ENCODE assay signal across 9 cellular contexts in genomic region chr1:55217226-55217996, GRCh38. TPM values are rescaled to one million over a fixed set of nuclear protein-coding genes. Genes with fewer than 3 reads are reported as not detected.
A peak's percentile ranks its signal among the peaks of the same experiment; 100 is the strongest.
DNase-seq lines count a peak whose midpoint lies in the region; ATAC-seq and TF ChIP-seq lines count a peak whose summit lies in the region.
"Had no signal": no experiment of that assay in that cellular context is flagged by ENCODE, and none has a peak within 500 bp of the region (broad histone marks: within the 10 kb centered on the region; RNA-seq: fewer than 3 reads in every experiment).

No MANE protein-coding gene starts in this region.

- H3K27me3 Mint-ChIP-seq in activated naive CD4-positive, alpha-beta T cell treated with anti-CD3 and anti-CD28 coated beads, Interleukin-2, amount 10 ng/mL, durations not matched to agents 7 days and 5 days: no peaks in the 10 kb centered on the region
- no peaks in the 10 kb centered on the region for H3K27me3 Mint-ChIP-seq in stimulated activated naive CD8-positive, alpha-beta T cell treated with anti-CD3 and anti-CD28 coated beads, Interleukin-15, Interleukin-2, amounts not matched to agents 100 ng/mL and 50 ng/mL, for 24 hours

- H3K36me3 ChIP-seq in fibroblast of lung (ENCODE audit: control insufficient read depth, insufficient read depth, low read length): no peaks in the 10 kb centered on the region

- H3K4me2 ChIP-seq in fibroblast of lung (ENCODE audit: extremely low read depth, insufficient read depth, low read length): peak overlapping the region; percentile 42

- TF ChIP-seq CTCF in fibroblast of lung (conservative IDR thresholded peaks at IDR 0.05 in 1 of 2, IDR thresholded peaks at IDR 0.05 in 1 of 2; ENCODE audit: low read depth in 1 of 2, low read length in 2 of 2): no peak

- H3K4me3 Mint-ChIP-seq in activated naive CD4-positive, alpha-beta T cell treated with anti-CD3 and anti-CD28 coated beads, Interleukin-2, amount 10 ng/mL, durations not matched to agents 7 days and 5 days: peak overlapping the region; percentile 3
- H3K4me3 Mint-ChIP-seq in stimulated activated naive CD8-positive, alpha-beta T cell treated with anti-CD3 and anti-CD28 coated beads, Interleukin-15, Interleukin-2, amounts not matched to agents 100 ng/mL and 50 ng/mL, for 24 hours: peak overlapping the region; percentile 69

- no peak for ATAC-seq in esophagus mucosa

- no peaks in the 10 kb centered on the region for H3K27me3 ChIP-seq in fibroblast of lung (ENCODE audit: control insufficient read depth, insufficient read depth, low read length)
- H3K27me3 ChIP-seq: SJSA1 had no signal

- H3K4me1 ChIP-seq in fibroblast of lung (ENCODE audit: control insufficient read depth, extremely low read depth, insufficient read depth, low read length): peaks cover 9% of the 10 kb centered on the region

- H3K9ac ChIP-seq in fibroblast of lung (ENCODE audit: insufficient read depth, low read length): no peak overlapping the region

- H3K4me1 Mint-ChIP-seq in activated naive CD4-positive, alpha-beta T cell treated with anti-CD3 and anti-CD28 coated beads, Interleukin-2, amount 10 ng/mL, durations not matched to agents 7 days and 5 days: peaks cover 45% of the 10 kb centered on the region
- peaks cover 47% of the 10 kb centered on the region for H3K4me1 Mint-ChIP-seq in stimulated activated naive CD8-positive, alpha-beta T cell treated with anti-CD3 and anti-CD28 coated beads, Interleukin-15, Interleukin-2, amounts not matched to agents 100 ng/mL and 50 ng/mL, for 24 hours (ENCODE audit: low read depth)

- CTCF ChIA-PET in activated naive CD4-positive, alpha-beta T cell treated with anti-CD3 and anti-CD28 coated beads, Interleukin-2, amount 10 ng/mL, durations not matched to agents 7 days and 5 days (lab: Charles Lee): no interaction called here

- H3K36me3 Mint-ChIP-seq in activated naive CD4-positive, alpha-beta T cell treated with anti-CD3 and anti-CD28 coated beads, Interleukin-2, amount 10 ng/mL, durations not matched to agents 7 days and 5 days: peaks cover 2% of the 10 kb centered on the region
- no peaks in the 10 kb centered on the region for H3K36me3 Mint-ChIP-seq in stimulated activated naive CD8-positive, alpha-beta T cell treated with anti-CD3 and anti-CD28 coated beads, Interleukin-15, Interleukin-2, amounts not matched to agents 100 ng/mL and 50 ng/mL, for 24 hours (ENCODE audit: low read depth)

- no peak overlapping the region for H3K4me3 ChIP-seq in fibroblast of lung (replicated peaks in 1 of 4; ENCODE audit: control extremely low read depth in 1 of 4, insufficient read depth in 1 of 4, low read depth in 3 of 4, low read length in 4 of 4)
- H3K4me3 ChIP-seq: SJSA1 had no signal

- H3K27ac Mint-ChIP-seq in activated naive CD4-positive, alpha-beta T cell treated with anti-CD3 and anti-CD28 coated beads, Interleukin-2, amount 10 ng/mL, durations not matched to agents 7 days and 5 days: peak overlapping the region; percentile 46
- H3K27ac Mint-ChIP-seq in stimulated activated naive CD8-positive, alpha-beta T cell treated with anti-CD3 and anti-CD28 coated beads, Interleukin-15, Interleukin-2, amounts not matched to agents 100 ng/mL and 50 ng/mL, for 24 hours: peak overlapping the region; percentile 92

- no peaks in the 10 kb centered on the region for H3K9me3 ChIP-seq in fibroblast of lung (ENCODE audit: control insufficient read depth, insufficient read depth, low read depth, low read length)

- H4K20me1 ChIP-seq in fibroblast of lung (ENCODE audit: control insufficient read depth, extremely low read depth, insufficient read depth, low read length): no peaks in the 10 kb centered on the region

- H3K27ac ChIP-seq in fibroblast of lung (ENCODE audit: insufficient read depth, low read length): no peak overlapping the region
- H3K27ac ChIP-seq: SJSA1 had no signal

- no peak for DNase-seq in activated naive CD4-positive, alpha-beta T cell treated with anti-CD3 and anti-CD28 coated beads, Interleukin-2, amount 10 ng/mL, durations not matched to agents 7 days and 5 days
- no peak for DNase-seq in activated naive CD4-positive, alpha-beta T cell (lab: John Stamatoyannopoulos, UW)
- no peak for DNase-seq in fibroblast of lung (ENCODE audit: low read depth in 2 of 2)
- no peak for DNase-seq in NCI-H1048 (lab: John Stamatoyannopoulos, UW)
- DNase-seq in SHP77 (lab: John Stamatoyannopoulos, UW): no peak

- H3K9me3 Mint-ChIP-seq in activated naive CD4-positive, alpha-beta T cell treated with anti-CD3 and anti-CD28 coated beads, Interleukin-2, amount 10 ng/mL, durations not matched to agents 7 days and 5 days: no peaks in the 10 kb centered on the region
- H3K9me3 Mint-ChIP-seq in stimulated activated naive CD8-positive, alpha-beta T cell treated with anti-CD3 and anti-CD28 coated beads, Interleukin-15, Interleukin-2, amounts not matched to agents 100 ng/mL and 50 ng/mL, for 24 hours: no peaks in the 10 kb centered on the region

- H3K79me2 ChIP-seq in fibroblast of lung (ENCODE audit: control insufficient read depth, insufficient read depth, low read length): peaks cover 32% of the 10 kb centered on the region

- H2AFZ ChIP-seq in fibroblast of lung (ENCODE audit: low read length): peak overlapping the region; percentile 69

TF ChIP-seq in PFSK-1, 5 proteins besides CTCF, POLR2A, EP300 and RAD21:
- TF ChIP-seq SIN3A (IDR thresholded peaks at IDR 0.05; ENCODE audit: borderline replicate concordance, insufficient read depth, low read length): peak; percentile 63; the same call in 1 of the 2 replicates
- peak; percentile 17; the same call in 1 of the 2 replicates for TF ChIP-seq TAF1 (IDR thresholded peaks at IDR 0.05; ENCODE audit: borderline replicate concordance, insufficient read depth, low read length)
- no peak for TF ChIP-seq FOXP2 (optimal IDR thresholded peaks at IDR 0.05; ENCODE audit: borderline replicate concordance, extremely low read depth, extremely low read length, insufficient read depth)
- TF ChIP-seq, protein P1, sequence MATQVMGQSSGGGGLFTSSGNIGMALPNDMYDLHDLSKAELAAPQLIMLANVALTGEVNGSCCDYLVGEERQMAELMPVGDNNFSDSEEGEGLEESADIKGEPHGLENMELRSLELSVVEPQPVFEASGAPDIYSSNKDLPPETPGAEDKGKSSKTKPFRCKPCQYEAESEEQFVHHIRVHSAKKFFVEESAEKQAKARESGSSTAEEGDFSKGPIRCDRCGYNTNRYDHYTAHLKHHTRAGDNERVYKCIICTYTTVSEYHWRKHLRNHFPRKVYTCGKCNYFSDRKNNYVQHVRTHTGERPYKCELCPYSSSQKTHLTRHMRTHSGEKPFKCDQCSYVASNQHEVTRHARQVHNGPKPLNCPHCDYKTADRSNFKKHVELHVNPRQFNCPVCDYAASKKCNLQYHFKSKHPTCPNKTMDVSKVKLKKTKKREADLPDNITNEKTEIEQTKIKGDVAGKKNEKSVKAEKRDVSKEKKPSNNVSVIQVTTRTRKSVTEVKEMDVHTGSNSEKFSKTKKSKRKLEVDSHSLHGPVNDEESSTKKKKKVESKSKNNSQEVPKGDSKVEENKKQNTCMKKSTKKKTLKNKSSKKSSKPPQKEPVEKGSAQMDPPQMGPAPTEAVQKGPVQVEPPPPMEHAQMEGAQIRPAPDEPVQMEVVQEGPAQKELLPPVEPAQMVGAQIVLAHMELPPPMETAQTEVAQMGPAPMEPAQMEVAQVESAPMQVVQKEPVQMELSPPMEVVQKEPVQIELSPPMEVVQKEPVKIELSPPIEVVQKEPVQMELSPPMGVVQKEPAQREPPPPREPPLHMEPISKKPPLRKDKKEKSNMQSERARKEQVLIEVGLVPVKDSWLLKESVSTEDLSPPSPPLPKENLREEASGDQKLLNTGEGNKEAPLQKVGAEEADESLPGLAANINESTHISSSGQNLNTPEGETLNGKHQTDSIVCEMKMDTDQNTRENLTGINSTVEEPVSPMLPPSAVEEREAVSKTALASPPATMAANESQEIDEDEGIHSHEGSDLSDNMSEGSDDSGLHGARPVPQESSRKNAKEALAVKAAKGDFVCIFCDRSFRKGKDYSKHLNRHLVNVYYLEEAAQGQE (IDR thresholded peaks at IDR 0.05; ENCODE audit: insufficient read depth in 1 of 2, low read depth in 2 of 2, low read length in 2 of 2): no peak
- no peak for TF ChIP-seq POLR2AphosphoS5 (IDR thresholded peaks at IDR 0.05; ENCODE audit: low read depth, low read length)

RNA-seq across cellular contexts. Expression of gene USP24, which starts 2.2 kb away (rescaled TPM):
- 9.2 TPM for polyA plus RNA-seq in PFSK-1 (2012; ENCODE audit: insufficient read length, low read depth)
- 39.3 and 63.9 TPM in 2 replicates for total RNA-seq in fibroblast of lung
- polyA plus RNA-seq in fibroblast of lung: 16.4 and 17.5 TPM in 2 replicates
- 13.9 and 15.9 TPM in 2 replicates for polyA plus RNA-seq in fibroblast of lung (2012)
- 16.4 and 20.7 TPM in 2 replicates for polyA minus RNA-seq in fibroblast of lung (ENCODE audit: low replicate concordance)
- 21.8 TPM for total RNA-seq in esophagus mucosa
